Comparison of ENCODE assay signal across 20 cellular contexts in genomic region chr4:82773049-82773448, GRCh38. TPM values are rescaled to one million over a fixed set of nuclear protein-coding genes. Genes with fewer than 3 reads are reported as not detected.
"Had no signal": no experiment of that assay in that cellular context is flagged by ENCODE, and none has a peak within 500 bp of the region (broad histone marks: within the 10 kb centered on the region; RNA-seq: fewer than 3 reads in every experiment).

No MANE protein-coding gene starts in this region.

- ATAC-seq: activated CD4-positive, alpha-beta T cell treated with anti-CD3 and anti-CD28 coated beads for 36 hours; body of pancreas; effector memory CD8-positive, alpha-beta T cell; left colon; mucosa of descending colon; psoas muscle had no signal

- H3K4me3 ChIP-seq: adrenal gland, body of pancreas, cardiac muscle cell, esophagus muscularis mucosa, mucosa of descending colon, psoas muscle, right atrium auricular region, spleen, tibial nerve had no signal

- H3K9me3 ChIP-seq: adrenal gland, body of pancreas, esophagus muscularis mucosa, mucosa of descending colon, psoas muscle, right atrium auricular region, spleen, tibial nerve had no signal

- H3K27me3 ChIP-seq: adrenal gland, body of pancreas, esophagus muscularis mucosa, right atrium auricular region, spleen, tibial nerve had no signal

- DNase-seq: activated B cell treated with CpG ODN at 0.5 μM for 24 hours; activated CD4-positive, alpha-beta T cell treated with anti-CD3 and anti-CD28 coated beads for 36 hours; activated CD4-positive, alpha-beta T cell treated with anti-CD3 and anti-CD28 coated beads, Interleukin-2, amount 50 U/mL, for 4 hours; activated CD8-positive, alpha-beta memory T cell treated with anti-CD3 and anti-CD28 coated beads for 24 hours; activated CD8-positive, alpha-beta memory T cell treated with anti-CD3 and anti-CD28 coated beads, Interleukin-2, amount 50 U/mL, for 4 hours; activated naive CD4-positive, alpha-beta T cell; activated T-cell treated with anti-CD3 and anti-CD28 coated beads, Interleukin-2, amount 50 U/mL, for 24 hours; adrenal gland; body of pancreas; effector memory CD8-positive, alpha-beta T cell; left colon; mucosa of descending colon; psoas muscle; spleen; stimulated activated CD4-positive, alpha-beta T cell treated with anti-CD3 and anti-CD28 coated beads, Interleukin-4, amount 100 ng/mL, for 24 hours; stimulated activated naive CD4-positive, alpha-beta T cell treated with Interleukin-2 at 50 U/mL for 16 hours had no signal

- H3K36me3 ChIP-seq: adrenal gland, cardiac muscle cell, right atrium auricular region, spleen, tibial nerve had no signal

- H3K27ac ChIP-seq: adrenal gland, body of pancreas, cardiac muscle cell, esophagus muscularis mucosa, psoas muscle, right atrium auricular region, spleen, tibial nerve had no signal

- H3K4me1 ChIP-seq: psoas muscle, spleen had no signal

RNA-seq across cellular contexts. Expression of gene SCD5, which starts 25.5 kb away (rescaled TPM):
- total RNA-seq: activated B cell treated with CpG ODN at 0.5 μM for 24 hours had no signal
